ENCODE assay signal across 1 cellular context in the genomic region with DNA sequence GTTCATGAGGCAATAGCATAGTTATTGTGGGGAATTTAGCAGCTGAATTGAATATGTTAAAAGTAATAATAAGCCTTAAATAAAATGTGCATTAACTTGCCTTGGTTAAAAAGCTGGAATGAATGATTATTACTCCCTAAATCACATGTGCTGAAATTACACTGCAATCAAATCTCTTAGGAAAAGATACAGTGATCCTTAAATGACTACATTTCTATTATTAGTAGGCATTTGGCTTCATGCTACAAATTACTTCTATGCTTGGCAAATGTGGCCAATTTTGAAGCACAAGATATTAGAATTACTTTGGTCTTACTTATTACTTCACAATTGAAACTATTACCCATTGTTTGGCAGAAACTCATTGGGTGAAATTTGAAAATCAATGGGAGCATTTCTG.
TF ChIP-seq lines count a peak whose summit lies in the region.

No MANE protein-coding gene starts in this region.

TF ChIP-seq in SK-N-SH treated with all-trans-retinoic acid at 6 μM for 48 hours, 23 proteins besides CTCF, POLR2A, EP300 and RAD21 (continued from another document):
- TF ChIP-seq, protein P1, sequence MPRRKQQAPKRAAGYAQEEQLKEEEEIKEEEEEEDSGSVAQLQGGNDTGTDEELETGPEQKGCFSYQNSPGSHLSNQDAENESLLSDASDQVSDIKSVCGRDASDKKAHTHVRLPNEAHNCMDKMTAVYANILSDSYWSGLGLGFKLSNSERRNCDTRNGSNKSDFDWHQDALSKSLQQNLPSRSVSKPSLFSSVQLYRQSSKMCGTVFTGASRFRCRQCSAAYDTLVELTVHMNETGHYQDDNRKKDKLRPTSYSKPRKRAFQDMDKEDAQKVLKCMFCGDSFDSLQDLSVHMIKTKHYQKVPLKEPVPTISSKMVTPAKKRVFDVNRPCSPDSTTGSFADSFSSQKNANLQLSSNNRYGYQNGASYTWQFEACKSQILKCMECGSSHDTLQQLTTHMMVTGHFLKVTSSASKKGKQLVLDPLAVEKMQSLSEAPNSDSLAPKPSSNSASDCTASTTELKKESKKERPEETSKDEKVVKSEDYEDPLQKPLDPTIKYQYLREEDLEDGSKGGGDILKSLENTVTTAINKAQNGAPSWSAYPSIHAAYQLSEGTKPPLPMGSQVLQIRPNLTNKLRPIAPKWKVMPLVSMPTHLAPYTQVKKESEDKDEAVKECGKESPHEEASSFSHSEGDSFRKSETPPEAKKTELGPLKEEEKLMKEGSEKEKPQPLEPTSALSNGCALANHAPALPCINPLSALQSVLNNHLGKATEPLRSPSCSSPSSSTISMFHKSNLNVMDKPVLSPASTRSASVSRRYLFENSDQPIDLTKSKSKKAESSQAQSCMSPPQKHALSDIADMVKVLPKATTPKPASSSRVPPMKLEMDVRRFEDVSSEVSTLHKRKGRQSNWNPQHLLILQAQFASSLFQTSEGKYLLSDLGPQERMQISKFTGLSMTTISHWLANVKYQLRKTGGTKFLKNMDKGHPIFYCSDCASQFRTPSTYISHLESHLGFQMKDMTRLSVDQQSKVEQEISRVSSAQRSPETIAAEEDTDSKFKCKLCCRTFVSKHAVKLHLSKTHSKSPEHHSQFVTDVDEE (CRISPR knock-in tag; IDR thresholded peaks at IDR 0.05), result no peak
- TF ChIP-seq TCF4 (CRISPR knock-in tag; IDR thresholded peaks at IDR 0.05; ENCODE audit: borderline replicate concordance), result no peak
- TF ChIP-seq ZC3H10 (CRISPR knock-in tag; IDR thresholded peaks at IDR 0.05), result no peak
- TF ChIP-seq, protein P2, sequence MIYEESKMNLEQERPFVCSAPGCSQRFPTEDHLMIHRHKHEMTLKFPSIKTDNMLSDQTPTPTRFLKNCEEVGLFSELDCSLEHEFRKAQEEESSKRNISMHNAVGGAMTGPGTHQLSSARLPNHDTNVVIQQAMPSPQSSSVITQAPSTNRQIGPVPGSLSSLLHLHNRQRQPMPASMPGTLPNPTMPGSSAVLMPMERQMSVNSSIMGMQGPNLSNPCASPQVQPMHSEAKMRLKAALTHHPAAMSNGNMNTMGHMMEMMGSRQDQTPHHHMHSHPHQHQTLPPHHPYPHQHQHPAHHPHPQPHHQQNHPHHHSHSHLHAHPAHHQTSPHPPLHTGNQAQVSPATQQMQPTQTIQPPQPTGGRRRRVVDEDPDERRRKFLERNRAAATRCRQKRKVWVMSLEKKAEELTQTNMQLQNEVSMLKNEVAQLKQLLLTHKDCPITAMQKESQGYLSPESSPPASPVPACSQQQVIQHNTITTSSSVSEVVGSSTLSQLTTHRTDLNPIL (CRISPR knock-in tag; IDR thresholded peaks at IDR 0.05; ENCODE audit: low read depth), result no peak; the same call in 1 of the 2 replicates
- TF ChIP-seq CSDC2 (CRISPR knock-in tag; IDR thresholded peaks at IDR 0.05), result no peak
- TF ChIP-seq, protein P3, sequence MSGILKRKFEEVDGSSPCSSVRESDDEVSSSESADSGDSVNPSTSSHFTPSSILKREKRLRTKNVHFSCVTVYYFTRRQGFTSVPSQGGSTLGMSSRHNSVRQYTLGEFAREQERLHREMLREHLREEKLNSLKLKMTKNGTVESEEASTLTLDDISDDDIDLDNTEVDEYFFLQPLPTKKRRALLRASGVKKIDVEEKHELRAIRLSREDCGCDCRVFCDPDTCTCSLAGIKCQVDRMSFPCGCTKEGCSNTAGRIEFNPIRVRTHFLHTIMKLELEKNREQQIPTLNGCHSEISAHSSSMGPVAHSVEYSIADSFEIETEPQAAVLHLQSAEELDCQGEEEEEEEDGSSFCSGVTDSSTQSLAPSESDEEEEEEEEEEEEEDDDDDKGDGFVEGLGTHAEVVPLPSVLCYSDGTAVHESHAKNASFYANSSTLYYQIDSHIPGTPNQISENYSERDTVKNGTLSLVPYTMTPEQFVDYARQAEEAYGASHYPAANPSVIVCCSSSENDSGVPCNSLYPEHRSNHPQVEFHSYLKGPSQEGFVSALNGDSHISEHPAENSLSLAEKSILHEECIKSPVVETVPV (CRISPR knock-in tag; IDR thresholded peaks at IDR 0.05), result no peak
TF ChIP-seq in SK-N-SH treated with all-trans-retinoic acid at 6 μM for 48 hours: peak in this region for 0.
